Comparison of ENCODE assay signal across 25 cellular contexts in the genomic region with DNA sequence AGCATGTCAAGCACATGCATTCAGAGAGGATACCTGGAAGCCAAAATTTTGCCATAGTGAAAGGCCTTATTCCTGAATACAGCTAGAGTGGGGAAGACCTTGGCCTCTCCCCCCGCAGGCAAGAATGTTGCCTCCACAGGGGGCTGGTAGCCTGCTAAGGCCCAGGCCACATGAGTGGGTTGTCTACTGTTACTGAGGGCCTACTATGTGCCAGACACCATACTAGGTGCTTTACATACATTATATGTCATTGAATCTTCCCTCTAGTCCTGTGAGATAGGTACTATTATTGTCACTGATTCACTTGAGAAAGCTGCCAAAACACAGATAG. TPM values are rescaled to one million over a fixed set of nuclear protein-coding genes. Genes with fewer than 3 reads are reported as not detected.
A peak's percentile ranks its signal among the peaks of the same experiment; 100 is the strongest.
DNase-seq lines count a peak whose midpoint lies in the region; ATAC-seq, FAIRE-seq and TF ChIP-seq lines count a peak whose summit lies in the region.
"Had no signal": no experiment of that assay in that cellular context is flagged by ENCODE, and none has a peak within 500 bp of the region (broad histone marks: within the 10 kb centered on the region; RNA-seq: fewer than 3 reads in every experiment).

No MANE protein-coding gene starts in this region.

- in situ Hi-C loops in K562 (cut with MboI) = no loop called here

- no peaks in the 10 kb centered on the region for H3K9me3 ChIP-seq in CD8-positive, alpha-beta T cell (ENCODE audit: low read length)
- H3K9me3 ChIP-seq in K562 (replicated peaks; ENCODE audit: control insufficient read depth, insufficient read depth, low read depth, low read length) (no peaks in the 10 kb centered on the region), WERI-Rb-1 (ENCODE audit: severe bottlenecking) (no peaks in the 10 kb centered on the region)
- H3K9me3 ChIP-seq: breast epithelium, MG63 had no signal

- no peak for TF ChIP-seq EP300 in K562 (IDR thresholded peaks at IDR 0.05; ENCODE audit: low read length)

- no peak overlapping the region for H3K4me3 ChIP-seq in CD8-positive, alpha-beta T cell (ENCODE audit: low read depth, low read length)
- H3K4me3 ChIP-seq in K562 = no peak overlapping the region
- no peak overlapping the region for H3K4me3 ChIP-seq in WERI-Rb-1 (ENCODE audit: low read depth, low read length)
- H3K4me3 ChIP-seq: breast epithelium, lung, MG63 had no signal

- no peak for ATAC-seq in CD8-positive, alpha-beta T cell
- ATAC-seq in K562 (no peak), left colon (no peak)
- ATAC-seq in naive thymus-derived CD8-positive, alpha-beta T cell = no peak
- ATAC-seq: PC-3; stimulated activated memory B cell treated with anti-CD40 and anti-IgM and Interleukin-4, amounts not matched to agents 10 μg/mL and 1 μg/mL and 100 μg/mL, for 72 hours had no signal

- H3K9me1 ChIP-seq in K562 (ENCODE audit: control insufficient read depth, insufficient read depth, low read length) = no peaks in the 10 kb centered on the region

- peak overlapping the region; percentile 32 for H3K4me3 Mint-ChIP-seq in activated naive CD4-positive, alpha-beta T cell treated with anti-CD3 and anti-CD28 coated beads, Interleukin-2, amount 10 ng/mL, durations not matched to agents 7 days and 5 days
- H3K4me3 Mint-ChIP-seq in activated naive CD4-positive, alpha-beta T cell treated with anti-CD3 and anti-CD28 coated beads for 36 hours = no peak overlapping the region
- peak overlapping the region; percentile 64 for H3K4me3 Mint-ChIP-seq in CD8-positive, alpha-beta T cell
- H3K4me3 Mint-ChIP-seq in naive thymus-derived CD8-positive, alpha-beta T cell = peak overlapping the region in 9 of 10 donors; percentile 33 to 82 (median 77)
- H3K4me3 Mint-ChIP-seq: stimulated activated memory B cell treated with anti-CD40 and anti-IgM and Interleukin-4, amounts not matched to agents 10 μg/mL and 1 μg/mL and 100 μg/mL, for 72 hours; type B pancreatic cell had no signal

- no peaks in the 10 kb centered on the region for H3K9me3 Mint-ChIP-seq in activated naive CD4-positive, alpha-beta T cell treated with anti-CD3 and anti-CD28 coated beads, Interleukin-2, amount 10 ng/mL, durations not matched to agents 7 days and 5 days
- H3K9me3 Mint-ChIP-seq in activated naive CD4-positive, alpha-beta T cell treated with anti-CD3 and anti-CD28 coated beads for 36 hours = no peaks in the 10 kb centered on the region
- H3K9me3 Mint-ChIP-seq in CD8-positive, alpha-beta T cell = no peaks in the 10 kb centered on the region
- H3K9me3 Mint-ChIP-seq in naive thymus-derived CD8-positive, alpha-beta T cell = no peaks in the 10 kb centered on the region
- H3K9me3 Mint-ChIP-seq: activated naive CD4-positive, alpha-beta T cell treated with anti-CD3 and anti-CD28 coated beads, Interleukin-2, amount 50 U/mL, for 72 hours; stimulated activated memory B cell treated with anti-CD40 and anti-IgM and Interleukin-4, amounts not matched to agents 10 μg/mL and 1 μg/mL and 100 μg/mL, for 72 hours; T-helper 1 cell treated with Interleukin-12 subunit alpha and Interleukin-12 subunit beta and Interleukin-4 antibody, amounts not matched to agents 30 μg/mL and 1 μg/mL, for 36 hours; type B pancreatic cell had no signal

- H3K36me3 ChIP-seq in CD8-positive, alpha-beta T cell (ENCODE audit: insufficient read depth, low read length) = no peaks in the 10 kb centered on the region
- no peaks in the 10 kb centered on the region for H3K36me3 ChIP-seq in K562 (ENCODE audit: control insufficient read depth, insufficient read depth, low read length)
- no peaks in the 10 kb centered on the region for H3K36me3 ChIP-seq in WERI-Rb-1
- H3K36me3 ChIP-seq: breast epithelium, MG63 had no signal

- no peaks in the 10 kb centered on the region for H3K36me3 Mint-ChIP-seq in activated naive CD4-positive, alpha-beta T cell treated with anti-CD3 and anti-CD28 coated beads, Interleukin-2, amount 10 ng/mL, durations not matched to agents 7 days and 5 days
- no peaks in the 10 kb centered on the region for H3K36me3 Mint-ChIP-seq in activated naive CD4-positive, alpha-beta T cell treated with anti-CD3 and anti-CD28 coated beads for 36 hours (ENCODE audit: low read depth)
- no peaks in the 10 kb centered on the region for H3K36me3 Mint-ChIP-seq in CD8-positive, alpha-beta T cell
- no peaks in the 10 kb centered on the region for H3K36me3 Mint-ChIP-seq in naive thymus-derived CD8-positive, alpha-beta T cell
- H3K36me3 Mint-ChIP-seq: activated naive CD4-positive, alpha-beta T cell treated with anti-CD3 and anti-CD28 coated beads, Interleukin-2, amount 50 U/mL, for 72 hours; stimulated activated memory B cell treated with anti-CD40 and anti-IgM and Interleukin-4, amounts not matched to agents 10 μg/mL and 1 μg/mL and 100 μg/mL, for 72 hours; type B pancreatic cell had no signal

- no peak for TF ChIP-seq RAD21 in K562 (CRISPR knock-in tag; conservative IDR thresholded peaks at IDR 0.05 in 1 of 2, IDR thresholded peaks at IDR 0.05 in 1 of 2)

- H3K4me1 ChIP-seq in CD8-positive, alpha-beta T cell (ENCODE audit: insufficient read depth, low read length) = peaks cover 32% of the 10 kb centered on the region
- peaks cover 6 to 13% of the 10 kb centered on the region in 2 experiments; a peak in 2 of 5 replicates for H3K4me1 ChIP-seq in K562 (replicated peaks in 1 of 2; ENCODE audit: control insufficient read depth in 2 of 2, insufficient read depth in 2 of 2, low read length in 2 of 2)
- H3K4me1 ChIP-seq: breast epithelium had no signal

- peaks cover 29% of the 10 kb centered on the region for H4K20me1 ChIP-seq in K562 (replicated peaks; ENCODE audit: control insufficient read depth, insufficient read depth, low read length)

- H3K4me2 ChIP-seq in K562 (ENCODE audit: insufficient read depth, low read length) = no peak overlapping the region

- H3K27me3 Mint-ChIP-seq in activated naive CD4-positive, alpha-beta T cell treated with anti-CD3 and anti-CD28 coated beads, Interleukin-2, amount 10 ng/mL, durations not matched to agents 7 days and 5 days = peaks cover 29% of the 10 kb centered on the region
- H3K27me3 Mint-ChIP-seq in activated naive CD4-positive, alpha-beta T cell treated with anti-CD3 and anti-CD28 coated beads for 36 hours (ENCODE audit: low read depth) = no peaks in the 10 kb centered on the region
- H3K27me3 Mint-ChIP-seq in CD8-positive, alpha-beta T cell (ENCODE audit: low read depth) = no peaks in the 10 kb centered on the region
- H3K27me3 Mint-ChIP-seq in naive thymus-derived CD8-positive, alpha-beta T cell = no peaks in the 10 kb centered on the region
- H3K27me3 Mint-ChIP-seq: activated CD4-positive, alpha-beta T cell treated with anti-CD3 and anti-CD28 coated beads for 36 hours; stimulated activated memory B cell treated with anti-CD40 and anti-IgM and Interleukin-4, amounts not matched to agents 10 μg/mL and 1 μg/mL and 100 μg/mL, for 72 hours had no signal

- no peak overlapping the region for H3K27ac Mint-ChIP-seq in activated naive CD4-positive, alpha-beta T cell treated with anti-CD3 and anti-CD28 coated beads, Interleukin-2, amount 10 ng/mL, durations not matched to agents 7 days and 5 days
- no peak overlapping the region for H3K27ac Mint-ChIP-seq in activated naive CD4-positive, alpha-beta T cell treated with anti-CD3 and anti-CD28 coated beads for 36 hours
- peak overlapping the region; percentile 28 for H3K27ac Mint-ChIP-seq in CD8-positive, alpha-beta T cell
- H3K27ac Mint-ChIP-seq in naive thymus-derived CD8-positive, alpha-beta T cell = peak overlapping the region in 5 of 10 donors; percentile 9 to 83 (median 53)
- H3K27ac Mint-ChIP-seq: stimulated activated memory B cell treated with anti-CD40 and anti-IgM and Interleukin-4, amounts not matched to agents 10 μg/mL and 1 μg/mL and 100 μg/mL, for 72 hours; T-helper 1 cell treated with Interleukin-12 subunit alpha and Interleukin-12 subunit beta and Interleukin-4 antibody, amounts not matched to agents 30 μg/mL and 1 μg/mL, for 36 hours; type B pancreatic cell had no signal

- no TSS peak for BruUV-seq in K562 (replicated peaks; lab: Mats Ljungman, UMichigan)

- WGBS in K562 (ENCODE audit: insufficient coverage, low coverage, missing lambda C conversion rate) = 0% methylated on average over 1 of the region's 1 CpG

- no peak overlapping the region for H3K9ac ChIP-seq in K562 (ENCODE audit: insufficient read depth in 1 of 2, low read depth in 2 of 2, low read length in 2 of 2)

- H2AFZ ChIP-seq in K562 (ENCODE audit: low read depth, low read length) = no peak overlapping the region

- POLR2A ChIA-PET in CD8-positive, alpha-beta T cell (lab: Charles Lee) = interaction anchor here (0.9 to 1.3 kb wide), 2 partner anchors 10 to 32 kb away, joined by 3 to 6 read pairs; a partner anchor contains a TSS
- POLR2A ChIA-PET in K562 (lab: Yijun Ruan, JAX) = interaction anchor here (0.6 to 2.8 kb wide), 10 partner anchors 9 to 1593 kb away, joined by 3 to 13 read pairs (median 4); a partner anchor contains a TSS
- POLR2A ChIA-PET in naive thymus-derived CD8-positive, alpha-beta T cell (lab: Charles Lee) = interaction anchor here (0.9 to 1.9 kb wide), 2 partner anchors 10 to 22 kb away, joined by 3 to 8 read pairs; no protein-coding TSS in a partner anchor

- no peak for TF ChIP-seq CTCF in CD8-positive, alpha-beta T cell (IDR thresholded peaks at IDR 0.05)
- no peak for TF ChIP-seq CTCF in K562 (IDR thresholded peaks at IDR 0.05 in 2 of 3, conservative IDR thresholded peaks at IDR 0.05 in 1 of 3; ENCODE audit: insufficient read depth in 2 of 3, low read depth in 1 of 3, low read length in 3 of 3)
- TF ChIP-seq CTCF in WERI-Rb-1 (IDR thresholded peaks at IDR 0.05; ENCODE audit: low read depth, low read length) = no peak

- CTCF ChIA-PET in activated naive CD4-positive, alpha-beta T cell treated with anti-CD3 and anti-CD28 coated beads, Interleukin-2, amount 10 ng/mL, durations not matched to agents 7 days and 5 days (lab: Charles Lee) = interaction anchor here (0.9 to 1.1 kb wide), 2 partner anchors 68 to 102 kb away, joined by 3 read pairs; a partner anchor contains a TSS
- CTCF ChIA-PET in activated naive CD4-positive, alpha-beta T cell treated with anti-CD3 and anti-CD28 coated beads for 36 hours (lab: Charles Lee) = interaction anchor here (1.8 kb wide), 1 partner anchor 64 kb away, joined by 5 read pairs; no protein-coding TSS in a partner anchor
- CTCF ChIA-PET in CD8-positive, alpha-beta T cell (lab: Charles Lee) = interaction anchor here (0.8 to 1.4 kb wide), 4 partner anchors 9 to 69 kb away, joined by 3 to 5 read pairs (median 4); a partner anchor contains a TSS
- CTCF ChIA-PET in K562 (lab: Yijun Ruan, JAX; ENCODE audit: low intra/inter-chr PET ratio) = no interaction called here

- peaks cover 49% of the 10 kb centered on the region for H3K4me1 Mint-ChIP-seq in activated naive CD4-positive, alpha-beta T cell treated with anti-CD3 and anti-CD28 coated beads, Interleukin-2, amount 10 ng/mL, durations not matched to agents 7 days and 5 days
- H3K4me1 Mint-ChIP-seq in activated naive CD4-positive, alpha-beta T cell treated with anti-CD3 and anti-CD28 coated beads for 36 hours (ENCODE audit: low read depth) = peaks cover 32% of the 10 kb centered on the region
- peaks cover 44% of the 10 kb centered on the region for H3K4me1 Mint-ChIP-seq in CD8-positive, alpha-beta T cell (ENCODE audit: low read depth)
- H3K4me1 Mint-ChIP-seq in naive thymus-derived CD8-positive, alpha-beta T cell = peaks cover 28 to 49% (median 37%) of the 10 kb centered on the region in 4 donors

- no peak overlapping the region for H3K27ac ChIP-seq in CD8-positive, alpha-beta T cell (ENCODE audit: low read depth, low read length)
- H3K27ac ChIP-seq in K562 (ENCODE audit: extremely low read depth, low read depth, low read length) (no peak overlapping the region), WERI-Rb-1 (no peak overlapping the region)
- H3K27ac ChIP-seq: breast epithelium, epithelial cell of prostate had no signal

- H3K27me3 ChIP-seq in CD8-positive, alpha-beta T cell (ENCODE audit: insufficient read depth, low read length) = no peaks in the 10 kb centered on the region
- H3K27me3 ChIP-seq in K562 (ENCODE audit: control insufficient read depth in 2 of 2, insufficient read depth in 2 of 2, low read length in 2 of 2) = peaks cover 24 to 67% of the 10 kb centered on the region in 2 experiments; a peak in 4 of 5 replicates
- no peaks in the 10 kb centered on the region for H3K27me3 ChIP-seq in WERI-Rb-1 (ENCODE audit: insufficient read depth, low read depth, severe bottlenecking)
- H3K27me3 ChIP-seq: breast epithelium, MG63 had no signal

- TF ChIP-seq POLR2A in K562 (conservative IDR thresholded peaks at IDR 0.05) = no peak

- FAIRE-seq in K562 (lab: Jason Lieb, UNC) = no peak
- FAIRE-seq: GM12892 had no signal

- H3K79me2 ChIP-seq in K562 (ENCODE audit: control insufficient read depth, insufficient read depth, low read length) = no peaks in the 10 kb centered on the region

- DNase-seq in activated naive CD4-positive, alpha-beta T cell treated with anti-CD3 and anti-CD28 coated beads, Interleukin-2, amount 10 ng/mL, durations not matched to agents 7 days and 5 days = no peak
- DNase-seq in activated naive CD4-positive, alpha-beta T cell treated with anti-CD3 and anti-CD28 coated beads for 36 hours = no peak
- DNase-seq in CD8-positive, alpha-beta T cell = no peak
- DNase-seq in K562 (ENCODE audit: extremely low read depth in 1 of 4, low spot score in 3 of 4) (no peak), COLO829 (ENCODE audit: low spot score) (no peak), WERI-Rb-1 (no peak), left colon (no peak)
- DNase-seq in naive thymus-derived CD8-positive, alpha-beta T cell = no peak
- DNase-seq: activated CD4-positive, alpha-beta T cell treated with anti-CD3 and anti-CD28 coated beads for 36 hours; KG1; MG63; NCI-H2029 treated with DMSO at 0.1 percent for 48 hours; NCI-H526; PC-3 had no signal

- intact Hi-C loops in activated naive CD4-positive, alpha-beta T cell treated with anti-CD3 and anti-CD28 coated beads for 36 hours (cut with micrococcal nuclease) = no loop called here
- intact Hi-C loops in CD8-positive, alpha-beta T cell (cut with DNase I, micrococcal nuclease) = no loop called here
- intact Hi-C loops in K562 (cut with micrococcal nuclease) = no loop called here
- intact Hi-C loops in left colon (cut with DNase I, micrococcal nuclease) = no loop called here

RNA-seq across cellular contexts. Expression of a gene that starts 0.6 kb away (rescaled TPM):
- under 1 TPM; 0.24 to 0.27 TPM for total RNA-seq in activated naive CD4-positive, alpha-beta T cell treated with anti-CD3 and anti-CD28 coated beads for 36 hours
- under 1 TPM; 0.24 to 0.42 TPM for total RNA-seq in CD8-positive, alpha-beta T cell
- 0.42 TPM in 1 of 2 replicates, not detected in the other for total RNA-seq in K562 (2011; cell fraction: chromatin; rRNA removed; ENCODE audit: low replicate concordance)
- total RNA-seq in K562 (2011; cell fraction: nucleolus; rRNA removed) = 0.33 TPM in 1 of 2 replicates, not detected in the other
- total RNA-seq in K562 (2011; cell fraction: nucleoplasm; rRNA removed) = 0.15 and 0.84 TPM in 2 replicates
- total RNA-seq in K562 (2014; rRNA removed) (0.12 and 0.18 TPM in 2 replicates), K562 (2014; rRNA removed; fragmentation: Illumina TruSeq; extraction: Trizol) (not detected in 2 replicates), K562 (2015; rRNA removed; fragmentation: Illumina TruSeq; extraction: Trizol) (not detected in 2 replicates), K562 (2021) (0.18 TPM in 1 of 2 replicates, not detected in the other), left colon (1 to 10 TPM; 2.0 to 4.0 TPM)
- polyA plus RNA-seq in K562 (2011; rRNA removed) (0.06 TPM in 1 of 2 replicates, not detected in the other), K562 (2014; fragmentation: Illumina TruSeq; extraction: Trizol) (0.08 TPM in 1 of 2 replicates, not detected in the other), K562 (2014; fragmentation: Nextera tagmentation; extraction: Ambion mirVana) (not detected), K562 (2014; rRNA removed) (0.54 TPM in 1 of 2 replicates, not detected in the other)
- polyA plus RNA-seq in K562 (2011; cell fraction: cytosol; rRNA removed) = not detected in 2 replicates
- polyA plus RNA-seq in K562 (2011; cell fraction: nucleus; rRNA removed) = 0.06 and 0.13 TPM in 2 replicates
- 0.10 and 0.64 TPM in 2 replicates for polyA plus RNA-seq in K562 (2012)
- polyA minus RNA-seq in K562 (2011; rRNA and poly(A)+ RNA removed) = not detected in 2 replicates
- not detected in 2 replicates for polyA minus RNA-seq in K562 (2011; cell fraction: cytosol; rRNA and poly(A)+ RNA removed)
- polyA minus RNA-seq in K562 (2011; cell fraction: nucleus; rRNA and poly(A)+ RNA removed) = 0.33 TPM in 1 of 2 replicates, not detected in the other
- total RNA-seq in naive thymus-derived CD8-positive, alpha-beta T cell = 1 to 10 TPM in 1 of 2 experiments, under 1 TPM in 1; 0.65 to 1.1 TPM
- 1 to 10 TPM; 1.2 to 6.4 (median 3.5) TPM for polyA plus RNA-seq in naive thymus-derived CD8-positive, alpha-beta T cell
- total RNA-seq: G401, osteocyte had no signal
- polyA plus RNA-seq: neural cell had no signal

RNA-seq across cellular contexts. Expression of a gene that starts 32.1 kb away (rescaled TPM):
- total RNA-seq in activated naive CD4-positive, alpha-beta T cell treated with anti-CD3 and anti-CD28 coated beads for 36 hours = 100 to 1,000 TPM in 1 of 2 experiments, 10 to 100 TPM in 1; 97.4 to 101 TPM
- 100 to 1,000 TPM; 267 to 269 TPM for total RNA-seq in CD8-positive, alpha-beta T cell
- total RNA-seq in K562 (2011; cell fraction: chromatin; rRNA removed; ENCODE audit: low replicate concordance) = 102 and 218 TPM in 2 replicates
- 162 and 195 TPM in 2 replicates for total RNA-seq in K562 (2011; cell fraction: nucleolus; rRNA removed)
- total RNA-seq in K562 (2011; cell fraction: nucleoplasm; rRNA removed) = 126 and 134 TPM in 2 replicates
- total RNA-seq in K562 (2014; rRNA removed) (118 and 148 TPM in 2 replicates), K562 (2014; rRNA removed; fragmentation: Illumina TruSeq; extraction: Trizol) (98.3 and 112 TPM in 2 replicates), K562 (2015; rRNA removed; fragmentation: Illumina TruSeq; extraction: Trizol) (114 and 122 TPM in 2 replicates), K562 (2021) (153 and 161 TPM in 2 replicates), left colon (100 to 1,000 TPM; 142 to 149 TPM)
- polyA plus RNA-seq in K562 (2011; rRNA removed) (135 and 137 TPM in 2 replicates), K562 (2014; fragmentation: Illumina TruSeq; extraction: Trizol) (125 and 128 TPM in 2 replicates), K562 (2014; fragmentation: Nextera tagmentation; extraction: Ambion mirVana) (10 to 100 TPM in 1 of 2 experiments, 1 to 10 TPM in 1; 7.9 to 14.1 TPM), K562 (2014; rRNA removed) (102 and 116 TPM in 2 replicates)
- 156 and 157 TPM in 2 replicates for polyA plus RNA-seq in K562 (2011; cell fraction: cytosol; rRNA removed)
- 338 and 345 TPM in 2 replicates for polyA plus RNA-seq in K562 (2011; cell fraction: nucleus; rRNA removed)
- 148 and 189 TPM in 2 replicates for polyA plus RNA-seq in K562 (2012)
- polyA minus RNA-seq in K562 (2011; rRNA and poly(A)+ RNA removed) = 101 and 125 TPM in 2 replicates
- polyA minus RNA-seq in K562 (2011; cell fraction: cytosol; rRNA and poly(A)+ RNA removed) = 65.4 and 66.7 TPM in 2 replicates
- 139 and 166 TPM in 2 replicates for polyA minus RNA-seq in K562 (2011; cell fraction: nucleus; rRNA and poly(A)+ RNA removed)
- 100 to 1,000 TPM; 137 to 143 TPM for total RNA-seq in naive thymus-derived CD8-positive, alpha-beta T cell
- 10 to 100 TPM; 63.2 to 78.3 (median 74.8) TPM for polyA plus RNA-seq in naive thymus-derived CD8-positive, alpha-beta T cell

RNA-seq across cellular contexts. Expression of a gene that starts 51.6 kb away (rescaled TPM):
- total RNA-seq in activated naive CD4-positive, alpha-beta T cell treated with anti-CD3 and anti-CD28 coated beads for 36 hours = under 1 TPM; 0.25 to 0.48 TPM
- total RNA-seq in CD8-positive, alpha-beta T cell = under 1 TPM; 0.68 to 0.83 TPM
- total RNA-seq in K562 (2011; cell fraction: chromatin; rRNA removed; ENCODE audit: low replicate concordance) = 0.30 and 0.49 TPM in 2 replicates
- total RNA-seq in K562 (2011; cell fraction: nucleolus; rRNA removed) = 0.13 TPM in 1 of 2 replicates, not detected in the other
- total RNA-seq in K562 (2011; cell fraction: nucleoplasm; rRNA removed) = 0.37 TPM in 1 of 2 replicates, not detected in the other
- total RNA-seq in K562 (2014; rRNA removed) (0.04 TPM in 1 of 2 replicates, not detected in the other), K562 (2014; rRNA removed; fragmentation: Illumina TruSeq; extraction: Trizol) (not detected in 2 replicates), K562 (2015; rRNA removed; fragmentation: Illumina TruSeq; extraction: Trizol) (0.15 TPM in 1 of 2 replicates, not detected in the other), K562 (2021) (0.13 TPM in 1 of 2 replicates, not detected in the other), left colon (10 to 100 TPM in 1 of 2 donors, 1 to 10 TPM in 1; 5.1 to 13.5 TPM)
- polyA plus RNA-seq in K562 (2011; rRNA removed) (0.04 TPM in 1 of 2 replicates, not detected in the other), K562 (2014; fragmentation: Illumina TruSeq; extraction: Trizol) (not detected in 2 replicates), K562 (2014; fragmentation: Nextera tagmentation; extraction: Ambion mirVana) (not detected), K562 (2014; rRNA removed) (0.09 TPM in 1 of 2 replicates, not detected in the other)
- 0.04 and 0.06 TPM in 2 replicates for polyA plus RNA-seq in K562 (2011; cell fraction: cytosol; rRNA removed)
- polyA plus RNA-seq in K562 (2011; cell fraction: nucleus; rRNA removed) = 0.15 and 0.44 TPM in 2 replicates
- 0.17 and 0.42 TPM in 2 replicates for polyA plus RNA-seq in K562 (2012)
- 0.03 TPM in 1 of 2 replicates, not detected in the other for polyA minus RNA-seq in K562 (2011; rRNA and poly(A)+ RNA removed)
- polyA minus RNA-seq in K562 (2011; cell fraction: cytosol; rRNA and poly(A)+ RNA removed) = not detected in 2 replicates
- polyA minus RNA-seq in K562 (2011; cell fraction: nucleus; rRNA and poly(A)+ RNA removed) = 0.33 TPM in 1 of 2 replicates, not detected in the other
- total RNA-seq in naive thymus-derived CD8-positive, alpha-beta T cell = 1 to 10 TPM; 7.2 to 7.4 TPM
- polyA plus RNA-seq in naive thymus-derived CD8-positive, alpha-beta T cell = under 1 TPM in 1 of 3 donors, not detected in 2; 0.25 TPM
- total RNA-seq: osteocyte had no signal
- polyA plus RNA-seq: neural cell had no signal
